ENCODE assay signal across 10 cellular contexts in the genomic region with DNA sequence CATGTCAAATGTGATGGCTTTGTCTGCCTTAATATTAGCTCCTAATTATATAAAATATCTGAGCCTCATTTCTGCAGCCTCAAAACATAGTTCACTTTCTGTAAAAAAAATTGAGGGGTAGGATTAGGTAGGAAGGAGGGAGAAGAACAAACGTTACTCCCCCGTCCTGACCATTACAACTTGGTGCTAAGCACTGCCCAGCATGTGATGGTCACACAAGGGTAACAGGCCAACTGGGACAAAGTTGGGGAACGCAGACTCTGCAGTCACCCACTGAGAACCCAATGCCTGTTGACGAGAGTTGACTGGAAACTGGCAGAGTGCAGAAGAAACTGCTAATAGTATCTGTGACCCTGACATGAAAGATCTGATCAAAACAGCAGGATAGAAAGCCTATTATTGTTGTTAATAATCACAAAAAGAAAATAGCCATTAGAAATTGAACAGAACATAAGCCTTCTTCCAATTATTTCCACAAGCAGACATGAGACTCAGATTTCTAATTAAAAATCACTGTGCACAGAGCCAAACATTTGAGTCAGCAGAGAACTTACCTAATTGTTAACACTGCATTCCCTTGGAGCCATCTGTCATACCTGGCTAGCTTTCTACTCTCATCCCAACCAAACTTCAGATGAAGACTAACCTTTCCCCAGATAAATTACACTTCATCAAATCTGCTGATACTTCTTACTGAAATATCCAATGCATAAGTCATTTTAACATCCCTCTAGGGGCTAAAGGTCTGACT. TPM values are rescaled to one million over a fixed set of nuclear protein-coding genes. Genes with fewer than 3 reads are reported as not detected.
DNase-seq lines count a peak whose midpoint lies in the region; ATAC-seq and TF ChIP-seq lines count a peak whose summit lies in the region.
"Had no signal": no experiment of that assay in that cellular context is flagged by ENCODE, and none has a peak within 500 bp of the region (broad histone marks: within the 10 kb centered on the region; RNA-seq: fewer than 3 reads in every experiment).

No MANE protein-coding gene starts in this region.

- no peak overlapping the region for H2AFZ ChIP-seq in fibroblast of lung (ENCODE audit: low read length)

- ATAC-seq in GM18517 (IDR thresholded peaks at IDR 0.05; ENCODE audit: unreplicated experiment): peak; percentile 15
- peak; percentile 14 for ATAC-seq in HG03460 (IDR thresholded peaks at IDR 0.05; ENCODE audit: unreplicated experiment)

- H3K27me3 ChIP-seq in fibroblast of lung (ENCODE audit: control insufficient read depth, insufficient read depth, low read length) (no peaks in the 10 kb centered on the region), sigmoid colon (no peaks in the 10 kb centered on the region)

- peaks cover 2% of the 10 kb centered on the region for H3K79me2 ChIP-seq in fibroblast of lung (ENCODE audit: control insufficient read depth, insufficient read depth, low read length)

- H3K9me3 ChIP-seq in fibroblast of lung (ENCODE audit: control insufficient read depth, insufficient read depth, low read depth, low read length): no peaks in the 10 kb centered on the region
- no peaks in the 10 kb centered on the region for H3K9me3 ChIP-seq in sigmoid colon

- peak in 1 of 2 donors; percentile 51 for DNase-seq in fibroblast of lung (ENCODE audit: low read depth in 2 of 2)
- no peak for DNase-seq in sigmoid colon
- no peak for DNase-seq in NCI-H1436 (lab: John Stamatoyannopoulos, UW)
- no peak for DNase-seq in T-helper 2 cell
- no peak for DNase-seq in activated CD8-positive, alpha-beta memory T cell treated with anti-CD3 and anti-CD28 coated beads, Interleukin-2, amount 50 U/mL, for 4 hours
- no peak for DNase-seq in DMS153 (lab: John Stamatoyannopoulos, UW)
- DNase-seq: activated naive CD4-positive, alpha-beta T cell; NCI-H226 had no signal

- TF ChIP-seq CTCF in fibroblast of lung (conservative IDR thresholded peaks at IDR 0.05 in 1 of 2, IDR thresholded peaks at IDR 0.05 in 1 of 2; ENCODE audit: low read depth in 1 of 2, low read length in 2 of 2) (no peak), sigmoid colon (IDR thresholded peaks at IDR 0.05) (no peak)

- H3K4me2 ChIP-seq in fibroblast of lung (ENCODE audit: extremely low read depth, insufficient read depth, low read length): peak overlapping the region; percentile 70

- H3K36me3 ChIP-seq in fibroblast of lung (ENCODE audit: control insufficient read depth, insufficient read depth, low read length): no peaks in the 10 kb centered on the region
- no peaks in the 10 kb centered on the region for H3K36me3 ChIP-seq in sigmoid colon

- H4K20me1 ChIP-seq in fibroblast of lung (ENCODE audit: control insufficient read depth, extremely low read depth, insufficient read depth, low read length): no peaks in the 10 kb centered on the region

- no peak for TF ChIP-seq POLR2A in sigmoid colon (IDR thresholded peaks at IDR 0.05)

- peak overlapping the region in 2 of 4 experiments; percentile 7 to 34 for H3K4me3 ChIP-seq in fibroblast of lung (replicated peaks in 1 of 4; ENCODE audit: control extremely low read depth in 1 of 4, insufficient read depth in 1 of 4, low read depth in 3 of 4, low read length in 4 of 4)
- H3K4me3 ChIP-seq in sigmoid colon: peak overlapping the region in 3 of 4 donors; percentile 19 to 35 (median 28)

- TF ChIP-seq EP300 in sigmoid colon (IDR thresholded peaks at IDR 0.05): peak in 1 of 4 donors; percentile 11

- intact Hi-C loops in sigmoid colon (cut with DNase I): loop anchor here (10.0 kb wide), 1 partner anchor 297 kb away; the partner anchor contains the start of gene TMEM167B

- peak overlapping the region; percentile 48 for H3K27ac ChIP-seq in fibroblast of lung (ENCODE audit: insufficient read depth, low read length)
- H3K27ac ChIP-seq in sigmoid colon: peak overlapping the region; percentile 85 to 90 (median 87)

- 78 to 85% methylated on average over 4 of the region's 4 CpGs for WGBS in sigmoid colon, 2 donors

- no peak overlapping the region for H3K9ac ChIP-seq in fibroblast of lung (ENCODE audit: insufficient read depth, low read length)

- H3K4me1 ChIP-seq in fibroblast of lung (ENCODE audit: control insufficient read depth, extremely low read depth, insufficient read depth, low read length): peaks cover 28% of the 10 kb centered on the region
- peaks cover 0 to 96% (median 90%) of the 10 kb centered on the region in 4 donors for H3K4me1 ChIP-seq in sigmoid colon

RNA-seq across cellular contexts. Expression of gene SORT1, which starts 5.5 kb away (rescaled TPM):
- total RNA-seq in fibroblast of lung (12.8 and 37.5 TPM in 2 replicates), sigmoid colon (10 to 100 TPM; 33.4 to 55.1 (median 47.2) TPM)
- polyA plus RNA-seq in fibroblast of lung (17.0 and 27.5 TPM in 2 replicates), sigmoid colon (10 to 100 TPM in 1 of 3 donors, 1 to 10 TPM in 2; 7.2 to 37.0 (median 8.6) TPM)
- 13.4 and 28.2 TPM in 2 replicates for polyA plus RNA-seq in fibroblast of lung (2012)
- polyA minus RNA-seq in fibroblast of lung (ENCODE audit: low replicate concordance): 54.4 and 178 TPM in 2 replicates

RNA-seq across cellular contexts. Expression of gene PSMA5, which starts 34.0 kb away (rescaled TPM):
- 39.0 and 41.0 TPM in 2 replicates for total RNA-seq in fibroblast of lung
- polyA plus RNA-seq in fibroblast of lung: 142 and 145 TPM in 2 replicates
- 98.3 and 113 TPM in 2 replicates for polyA plus RNA-seq in fibroblast of lung (2012)
- 17.0 and 33.7 TPM in 2 replicates for polyA minus RNA-seq in fibroblast of lung (ENCODE audit: low replicate concordance)
- total RNA-seq in sigmoid colon: 10 to 100 TPM; 18.8 to 57.6 (median 25.8) TPM
- polyA plus RNA-seq in sigmoid colon: 100 to 1,000 TPM in 1 of 3 donors, 10 to 100 TPM in 2; 89.5 to 113 (median 94.9) TPM
